ENCODE assay signal across 25 cellular contexts in the genomic region with DNA sequence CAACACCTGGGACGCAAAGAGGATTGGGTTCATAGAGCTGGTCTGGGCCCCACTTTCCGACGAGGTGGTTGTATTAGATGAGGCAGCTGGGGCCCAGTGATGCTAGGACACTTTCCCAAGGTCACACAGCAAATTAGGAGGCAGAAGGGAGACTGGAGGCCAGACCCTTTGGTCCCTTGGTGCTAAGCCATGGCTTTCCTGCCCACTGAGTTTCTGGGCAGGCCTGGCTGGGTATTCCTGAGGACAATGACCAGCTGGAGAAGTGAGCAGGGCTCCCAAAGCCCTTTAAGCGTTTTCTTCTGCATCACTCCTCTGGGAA.
"Had no signal": no experiment of that assay in that cellular context is flagged by ENCODE, and none has a peak within 500 bp of the region (broad histone marks: within the 10 kb centered on the region; RNA-seq: fewer than 3 reads in every experiment).

No MANE protein-coding gene starts in this region.

- H2AFZ ChIP-seq: neural progenitor cell had no signal

- H3K27me3 ChIP-seq: right atrium auricular region, stomach, testis, thyroid gland, transverse colon, vagina had no signal

- H3K9me3 Mint-ChIP-seq: immature natural killer cell; memory B cell; natural killer cell; nephron progenitor cell; neural progenitor cell; stimulated activated naive B cell treated with anti-CD40 and anti-IgM and Interleukin-4, amounts not matched to agents 10 μg/mL and 1 μg/mL and 100 μg/mL, for 72 hours had no signal

- DNase-seq: immature natural killer cell; left ventricle myocardium inferior; natural killer cell; nephron progenitor cell; occipital lobe; stimulated activated CD4-positive, alpha-beta T cell treated with anti-CD3 and anti-CD28 coated beads, Interleukin-12 subunit alpha, Interleukin-12 subunit beta, amount 100 ng/mL, for 4 hours; stimulated activated CD4-positive, alpha-beta T cell treated with anti-CD3 and anti-CD28 coated beads, Interleukin-15, amount 100 ng/mL, for 24 hours; stimulated activated CD4-positive, alpha-beta T cell treated with anti-CD3 and anti-CD28 coated beads, Interleukin-2, amount 100 ng/mL, for 24 hours; stimulated activated CD4-positive, alpha-beta T cell treated with anti-CD3 and anti-CD28 coated beads, Interleukin-4, amount 100 ng/mL, for 1 hour; stimulated activated naive B cell treated with anti-CD40 and anti-IgM and Interleukin-4, amounts not matched to agents 10 μg/mL and 1 μg/mL and 100 μg/mL, for 72 hours; stimulated activated naive CD8-positive, alpha-beta T cell treated with anti-CD3 and anti-CD28 coated beads, Interleukin-15, Interleukin-2, amounts not matched to agents 100 U/mL and 50 U/mL, for 24 hours; stomach; transverse colon; upper lobe of left lung had no signal

- ATAC-seq: natural killer cell, sciatic nerve had no signal

- H3K27ac ChIP-seq: left ventricle myocardium inferior, neural progenitor cell, neutrophil, right atrium auricular region, skin epidermis, stomach, thyroid gland, transverse colon, upper lobe of left lung, vagina had no signal

- H3K36me3 Mint-ChIP-seq: immature natural killer cell; memory B cell; natural killer cell; neural progenitor cell; stimulated activated naive B cell treated with anti-CD40 and anti-IgM and Interleukin-4, amounts not matched to agents 10 μg/mL and 1 μg/mL and 100 μg/mL, for 72 hours had no signal

- H3K27ac Mint-ChIP-seq: immature natural killer cell; memory B cell; natural killer cell; nephron progenitor cell; neural progenitor cell; progenitor cell of endocrine pancreas; stimulated activated naive B cell treated with anti-CD40 and anti-IgM and Interleukin-4, amounts not matched to agents 10 μg/mL and 1 μg/mL and 100 μg/mL, for 72 hours had no signal

- H3K4me3 ChIP-seq: left ventricle myocardium inferior, neural progenitor cell, right atrium auricular region, skin epidermis, stomach, testis, thyroid gland, transverse colon, upper lobe of left lung, vagina had no signal

- H3K4me3 Mint-ChIP-seq: immature natural killer cell; memory B cell; natural killer cell; nephron progenitor cell; neural progenitor cell; stimulated activated naive B cell treated with anti-CD40 and anti-IgM and Interleukin-4, amounts not matched to agents 10 μg/mL and 1 μg/mL and 100 μg/mL, for 72 hours had no signal

- H3K36me3 ChIP-seq: left ventricle myocardium inferior, neural progenitor cell, neutrophil, right atrium auricular region, stomach, thyroid gland, transverse colon, upper lobe of left lung, vagina had no signal

- H3K4me2 ChIP-seq: neural progenitor cell had no signal

- H3K9me3 ChIP-seq: left ventricle myocardium inferior, neutrophil, right atrium auricular region, stomach, testis, thyroid gland, transverse colon, upper lobe of left lung, vagina had no signal

- H3K4me1 Mint-ChIP-seq: immature natural killer cell, nephron progenitor cell, neural progenitor cell had no signal

- FAIRE-seq: islet of Langerhans had no signal

- H3K9ac ChIP-seq: neural progenitor cell had no signal
